ENCODE assay signal across 1 cellular context in the genomic region with DNA sequence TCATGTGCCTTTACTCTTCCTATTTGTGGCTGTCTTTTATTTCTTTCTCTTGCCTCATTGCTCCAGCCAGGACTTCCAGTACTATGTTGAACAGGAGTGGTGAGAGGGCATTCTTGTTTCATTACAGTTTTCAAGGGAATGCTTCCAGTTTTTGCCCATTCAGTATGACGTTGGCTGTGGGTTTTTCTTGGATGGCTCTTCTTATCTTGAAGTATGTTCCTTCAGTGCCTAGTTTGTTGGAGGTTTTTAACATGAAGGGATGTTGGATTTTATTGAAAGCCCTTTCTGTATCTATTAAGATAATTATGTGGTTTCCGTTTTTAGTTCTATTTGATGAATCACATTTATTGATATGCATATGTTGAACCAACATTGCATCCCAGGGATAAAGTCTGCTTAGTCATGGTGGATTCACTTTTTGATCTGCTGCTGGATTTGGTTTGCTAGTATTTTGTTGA.
TF ChIP-seq lines count a peak whose summit lies in the region.

No MANE protein-coding gene starts in this region.

TF ChIP-seq in HCT116, 20 proteins besides CTCF, POLR2A, EP300 and RAD21 (continued from another document):
- 0 out of 2 replicates have a peak, but pooled peaks have one; percentile 9 for TF ChIP-seq CBX3 (IDR thresholded peaks at IDR 0.05; ENCODE audit: low read depth)
